ENCODE assay signal across 6 cellular contexts in the genomic region with DNA sequence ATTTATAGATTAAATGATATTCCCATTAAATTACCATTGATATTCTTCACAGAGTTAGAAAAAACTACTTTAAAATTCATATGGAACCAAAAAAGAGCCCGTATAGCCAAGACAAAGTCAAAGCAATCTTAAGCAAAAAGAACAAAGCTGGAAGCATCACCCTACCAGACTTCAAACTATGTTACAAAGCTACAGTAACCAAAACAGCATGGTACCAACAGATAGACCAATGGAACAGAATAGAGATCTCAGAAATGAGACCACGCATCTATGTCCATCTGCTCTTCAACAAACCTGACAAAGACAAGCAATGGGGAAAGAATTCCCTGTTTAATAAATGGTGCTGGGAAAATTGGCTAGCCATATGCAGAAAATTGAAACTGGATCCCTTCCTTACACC. TPM values are rescaled to one million over a fixed set of nuclear protein-coding genes. Genes with fewer than 3 reads are reported as not detected.
"Had no signal": no experiment of that assay in that cellular context is flagged by ENCODE, and none has a peak within 500 bp of the region (broad histone marks: within the 10 kb centered on the region; RNA-seq: fewer than 3 reads in every experiment).

No MANE protein-coding gene starts in this region.

RNA-seq across cellular contexts. Expression of a gene that starts 45.6 kb away (rescaled TPM):
- total RNA-seq: naive thymus-derived CD8-positive, alpha-beta T cell; natural killer cell; natural killer cell treated with Interleukin-12 subunit alpha and Interleukin-12 subunit beta and Interleukin-15 and Interleukin-18, amount 100 ng/mL, for 72 hours; neural crest cell; progenitor cell of endocrine pancreas; smooth muscle cell had no signal
- polyA plus RNA-seq: naive thymus-derived CD8-positive, alpha-beta T cell; smooth muscle cell had no signal
